11 cellular contexts compared by ENCODE assay signal in the genomic region with DNA sequence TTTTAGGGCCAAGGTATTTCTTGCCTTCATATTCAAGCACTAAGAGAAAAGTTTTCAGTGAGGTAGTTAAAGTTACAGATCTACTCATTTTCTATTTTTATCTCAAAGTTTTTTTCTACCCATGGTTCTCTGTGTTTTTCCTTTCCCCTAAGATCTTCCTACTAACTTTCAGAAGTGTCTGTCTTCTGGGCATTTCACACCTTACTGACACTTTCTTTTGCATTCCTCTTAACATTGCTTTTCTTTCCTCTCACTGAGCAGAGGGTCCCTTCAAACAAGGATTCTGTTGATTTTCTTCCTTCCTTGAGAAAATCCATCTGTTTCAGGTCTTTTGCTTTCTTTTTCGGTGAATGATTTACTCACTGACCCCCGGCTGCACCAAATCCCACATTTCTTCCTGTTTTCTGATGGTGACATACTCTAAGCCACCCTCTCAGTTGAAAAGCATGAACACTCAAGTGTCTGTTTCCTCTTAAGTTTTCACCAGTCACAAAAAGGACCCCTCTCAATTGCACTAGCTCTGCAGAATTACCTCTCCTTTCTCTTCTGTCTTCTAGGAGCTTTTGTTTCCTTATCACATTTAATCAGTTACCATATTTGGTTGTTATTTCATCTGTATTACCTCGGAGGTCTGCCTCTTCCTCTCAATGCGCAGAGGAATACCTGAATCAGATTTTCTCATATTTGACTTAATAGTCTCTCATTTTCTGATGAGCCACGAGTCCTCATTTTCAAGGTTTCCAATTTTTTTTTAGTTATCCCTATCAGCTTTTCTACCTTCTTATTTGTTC.
DNase-seq lines count a peak whose midpoint lies in the region; ATAC-seq and TF ChIP-seq lines count a peak whose summit lies in the region.
"Had no signal": no experiment of that assay in that cellular context is flagged by ENCODE, and none has a peak within 500 bp of the region (broad histone marks: within the 10 kb centered on the region; RNA-seq: fewer than 3 reads in every experiment).

No MANE protein-coding gene starts in this region.

- H3K27me3 Mint-ChIP-seq in osteocyte (ENCODE audit: unreplicated experiment) = no peaks in the 10 kb centered on the region

- TF ChIP-seq CTCF in osteocyte (IDR thresholded peaks at IDR 0.05) (no peak), uterus (IDR thresholded peaks at IDR 0.05) (no peak)

- H3K9me3 ChIP-seq in adipocyte (ENCODE audit: control insufficient read depth, low read length) (no peaks in the 10 kb centered on the region), uterus (no peaks in the 10 kb centered on the region)

- H3K4me3 ChIP-seq in adipocyte (ENCODE audit: low read length) (peak overlapping the region; percentile 34), uterus (no peak overlapping the region)

- no peaks in the 10 kb centered on the region for H3K36me3 Mint-ChIP-seq in osteocyte (ENCODE audit: unreplicated experiment)

- intact Hi-C loops in uterus (cut with DNase I; ENCODE audit: low total_unique reads) = no loop called here

- no peak for TF ChIP-seq POLR2A in uterus (IDR thresholded peaks at IDR 0.05)

- peaks cover 6% of the 10 kb centered on the region for H3K4me1 ChIP-seq in adipocyte (ENCODE audit: control insufficient read depth, insufficient read depth, low read length)
- H3K4me1 ChIP-seq in uterus = no peaks in the 10 kb centered on the region

- H3K27me3 ChIP-seq in adipocyte (replicated peaks; ENCODE audit: control insufficient read depth, insufficient read depth, low read length) = no peaks in the 10 kb centered on the region
- H3K27me3 ChIP-seq in uterus = no peaks in the 10 kb centered on the region

- peak overlapping the region; percentile 79 for H3K27ac Mint-ChIP-seq in osteocyte (ENCODE audit: unreplicated experiment)

- DNase-seq in SIG-M5 treated with dmso at 0.1 percent for 504 hours (lab: John Stamatoyannopoulos, UW; ENCODE audit: unreplicated experiment) (peak; percentile 3), SIG-M5 (lab: John Stamatoyannopoulos, UW) (no peak), adipocyte (ENCODE audit: low read depth) (peak; percentile 14), osteocyte (ENCODE audit: extremely low spot score, unreplicated experiment) (no peak), uterus (no peak)
- DNase-seq in NK-92 treated with Interleukin-12 subunit alpha and Interleukin-12 subunit beta, amount 100 ng/mL, for 24 hours (lab: John Stamatoyannopoulos, UW) = no peak
- DNase-seq: central memory CD4-positive, alpha-beta T cell; stimulated activated CD4-positive, alpha-beta T cell treated with anti-CD3 and anti-CD28 coated beads, Interleukin-12 subunit alpha, Interleukin-12 subunit beta, amount 100 ng/mL, for 4 hours had no signal

- no peak overlapping the region for H3K27ac ChIP-seq in uterus

- ATAC-seq in HG03066 (IDR thresholded peaks at IDR 0.05; ENCODE audit: low read depth, unreplicated experiment) (peak; percentile 49), HG02973 (IDR thresholded peaks at IDR 0.05; ENCODE audit: unreplicated experiment) (no peak)
- ATAC-seq: activated CD4-positive, CD25-positive, alpha-beta regulatory T cell treated with anti-CD3 and anti-CD28 coated beads, Interleukin-2, amount 50 U/mL, for 24 hours had no signal

- H3K4me1 Mint-ChIP-seq in osteocyte (ENCODE audit: unreplicated experiment) = peaks cover 26% of the 10 kb centered on the region

- H3K9me3 Mint-ChIP-seq in osteocyte (ENCODE audit: unreplicated experiment) = no peaks in the 10 kb centered on the region

- peak overlapping the region; percentile 11 for H3K9ac ChIP-seq in adipocyte (ENCODE audit: low read length)

- no peaks in the 10 kb centered on the region for H3K36me3 ChIP-seq in adipocyte (ENCODE audit: control insufficient read depth, insufficient read depth, low read length, severe bottlenecking)
- no peaks in the 10 kb centered on the region for H3K36me3 ChIP-seq in uterus

- peak overlapping the region; percentile 69 for H3K4me3 Mint-ChIP-seq in osteocyte (ENCODE audit: unreplicated experiment)

Comparison
In these comparisons a context has a peak if more than half of its experiments do, and no peak if none do; other contexts are left out.
1. DNase-seq: peak in SIG-M5 treated with dmso at 0.1 percent for 504 hours (single experiment) and adipocyte (single experiment); none in SIG-M5 (single experiment), osteocyte (single experiment), NK-92 treated with Interleukin-12 subunit alpha and Interleukin-12 subunit beta, amount 100 ng/mL, for 24 hours (single experiment) and uterus (0 of 2).